In the genomic region with DNA sequence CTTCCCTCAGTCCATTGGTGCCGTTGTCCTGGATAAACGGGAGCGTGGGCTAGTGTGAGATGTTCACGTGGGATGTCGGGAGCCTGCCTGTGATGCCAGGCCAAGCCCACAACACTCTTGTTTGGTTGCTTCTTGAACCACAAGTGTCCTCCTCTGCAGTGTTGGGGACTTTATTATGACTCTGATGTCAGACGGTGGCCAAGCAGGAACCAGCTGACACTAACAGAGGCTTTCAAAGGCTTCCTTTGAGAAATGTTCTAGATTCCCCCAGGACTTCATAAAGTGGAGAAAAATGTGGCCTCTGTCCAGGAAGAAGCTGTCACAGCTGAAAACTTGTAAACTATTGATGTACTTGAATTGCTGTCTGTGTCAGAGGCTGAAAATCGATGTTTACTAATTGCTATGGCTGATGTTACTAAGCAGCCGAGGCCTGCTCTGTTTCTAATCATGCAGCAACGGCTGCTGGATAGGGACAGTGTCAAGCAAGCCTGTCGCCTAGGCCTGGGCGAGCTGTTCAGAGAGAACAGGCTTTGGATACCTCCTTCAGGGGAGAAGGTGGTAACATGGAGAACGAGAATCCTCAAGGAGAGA, we compare ENCODE assay signal across 15 cellular contexts.
DNase-seq lines count a peak whose midpoint lies in the region; ATAC-seq and TF ChIP-seq lines count a peak whose summit lies in the region.
"Had no signal": no experiment of that assay in that cellular context is flagged by ENCODE, and none has a peak within 500 bp of the region (broad histone marks: within the 10 kb centered on the region; RNA-seq: fewer than 3 reads in every experiment).

No MANE protein-coding gene starts in this region.

- H3K27ac Mint-ChIP-seq in HFFc6 (peak overlapping the region; percentile 54), memory B cell (peak overlapping the region; percentile 51)
- H3K27ac Mint-ChIP-seq in stimulated activated naive CD8-positive, alpha-beta T cell treated with anti-CD3 and anti-CD28 coated beads, Interleukin-15, amount 100 ng/mL, for 72 hours, result peak overlapping the region in 1 of 2 donors; percentile 71

- H3K4me3 Mint-ChIP-seq in HFFc6 (no peak overlapping the region), memory B cell (no peak overlapping the region)
- H3K4me3 Mint-ChIP-seq in stimulated activated naive CD8-positive, alpha-beta T cell treated with anti-CD3 and anti-CD28 coated beads, Interleukin-15, amount 100 ng/mL, for 72 hours, result no peak overlapping the region

- H3K4me3 ChIP-seq in fibroblast of villous mesenchyme (ENCODE audit: low read depth, low read length) (no peak overlapping the region), suprapubic skin (no peak overlapping the region)
- H3K4me3 ChIP-seq: Peyer's patch had no signal

- H3K27me3 Mint-ChIP-seq in HFFc6 (ENCODE audit: insufficient read depth) (peaks cover 2% of the 10 kb centered on the region; the same call in 1 of the 2 replicates), memory B cell (no peaks in the 10 kb centered on the region)
- H3K27me3 Mint-ChIP-seq in stimulated activated naive CD8-positive, alpha-beta T cell treated with anti-CD3 and anti-CD28 coated beads, Interleukin-15, amount 100 ng/mL, for 72 hours, result no peaks in the 10 kb centered on the region

- ATAC-seq in memory B cell (ENCODE audit: low read depth), result no peak
- ATAC-seq in stimulated activated naive CD8-positive, alpha-beta T cell treated with anti-CD3 and anti-CD28 coated beads, Interleukin-15, amount 100 ng/mL, for 72 hours, result no peak

- H3K36me3 ChIP-seq in suprapubic skin, result peaks cover 17% of the 10 kb centered on the region

- TF ChIP-seq POLR2A in suprapubic skin (IDR thresholded peaks at IDR 0.05), result no peak

- TF ChIP-seq CTCF in HFFc6 (IDR thresholded peaks at IDR 0.05) (no peak), fibroblast of villous mesenchyme (IDR thresholded peaks at IDR 0.05; ENCODE audit: insufficient read depth, low read depth, low read length) (no peak), suprapubic skin (IDR thresholded peaks at IDR 0.05) (no peak)

- DNase-seq in HFFc6 (peak; percentile 2), fibroblast of villous mesenchyme (ENCODE audit: low read depth) (peak; percentile 73), memory B cell (ENCODE audit: low spot score in 2 of 2) (no peak), suprapubic skin (ENCODE audit: low spot score in 2 of 2) (peak in 1 of 2 donors; percentile 52), DMS53 (lab: John Stamatoyannopoulos, UW) (no peak), NCI-H226 (no peak)
- no peak for DNase-seq in stimulated activated naive CD8-positive, alpha-beta T cell treated with anti-CD3 and anti-CD28 coated beads, Interleukin-15, amount 100 ng/mL, for 72 hours
- DNase-seq in stimulated activated CD4-positive, alpha-beta T cell treated with anti-CD3 and anti-CD28 coated beads, Interleukin-2, amount 100 ng/mL, for 48 hours, result no peak
- DNase-seq: activated naive CD4-positive, alpha-beta T cell treated with Interleukin-2 at 50 U/mL for 16 hours; central memory CD4-positive, alpha-beta T cell; NCI-H1417 treated with DMSO at 0.1 percent for 48 hours; NCI-H526; retina had no signal

- 69% methylated on average over 12 of the region's 12 CpGs for WGBS in suprapubic skin

- H3K27ac ChIP-seq in suprapubic skin, result peak overlapping the region; percentile 43
- H3K27ac ChIP-seq: epithelial cell of prostate had no signal

- TF ChIP-seq EP300 in suprapubic skin (IDR thresholded peaks at IDR 0.05), result no peak

- H3K27me3 ChIP-seq in suprapubic skin, result no peaks in the 10 kb centered on the region
- H3K27me3 ChIP-seq: Peyer's patch had no signal

- H3K36me3 Mint-ChIP-seq in HFFc6 (ENCODE audit: low read depth) (peaks cover 20% of the 10 kb centered on the region), memory B cell (peaks cover 32% of the 10 kb centered on the region)

- no peaks in the 10 kb centered on the region for H3K9me3 ChIP-seq in suprapubic skin
- H3K9me3 ChIP-seq: Peyer's patch had no signal

- H3K9me3 Mint-ChIP-seq in HFFc6 (no peaks in the 10 kb centered on the region), memory B cell (no peaks in the 10 kb centered on the region)
- no peaks in the 10 kb centered on the region for H3K9me3 Mint-ChIP-seq in stimulated activated naive CD8-positive, alpha-beta T cell treated with anti-CD3 and anti-CD28 coated beads, Interleukin-15, amount 100 ng/mL, for 72 hours

- H3K4me1 ChIP-seq in suprapubic skin, result peaks cover 13% of the 10 kb centered on the region

- H3K4me1 Mint-ChIP-seq in HFFc6 (ENCODE audit: low read depth) (no peaks in the 10 kb centered on the region; the same call in 1 of the 2 replicates), memory B cell (peaks cover 32% of the 10 kb centered on the region)
- peaks cover 12% of the 10 kb centered on the region for H3K4me1 Mint-ChIP-seq in stimulated activated naive CD8-positive, alpha-beta T cell treated with anti-CD3 and anti-CD28 coated beads, Interleukin-15, amount 100 ng/mL, for 72 hours

Comparison
In these comparisons a context has a peak if more than half of its experiments do, and no peak if none do; other contexts are left out.
1. DNase-seq: peak in HFFc6 (single experiment) and fibroblast of villous mesenchyme (single experiment); none in memory B cell (0 of 2), DMS53 (single experiment), NCI-H226 (single experiment), stimulated activated naive CD8-positive, alpha-beta T cell treated with anti-CD3 and anti-CD28 coated beads, Interleukin-15, amount 100 ng/mL, for 72 hours (0 of 2) and stimulated activated CD4-positive, alpha-beta T cell treated with anti-CD3 and anti-CD28 coated beads, Interleukin-2, amount 100 ng/mL, for 48 hours (0 of 2).